Comparison of ENCODE assay signal across 26 cellular contexts in the genomic region with DNA sequence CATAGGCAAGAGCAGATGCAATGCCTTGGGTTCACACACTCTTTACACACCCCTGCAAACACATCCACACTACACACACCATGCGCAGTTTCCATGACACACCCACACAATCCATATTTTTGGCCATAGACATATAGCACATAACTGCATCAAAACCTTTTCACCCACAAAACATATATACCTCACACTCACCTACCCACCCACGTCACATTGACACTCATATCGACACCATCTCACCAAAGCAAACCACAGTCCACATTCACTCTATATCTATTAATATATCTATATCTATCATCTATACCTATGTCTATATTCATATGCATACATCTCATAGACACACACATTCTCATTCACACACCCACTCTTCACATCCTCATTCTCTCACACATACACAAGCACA.
"Had no signal": no experiment of that assay in that cellular context is flagged by ENCODE, and none has a peak within 500 bp of the region (broad histone marks: within the 10 kb centered on the region; RNA-seq: fewer than 3 reads in every experiment).

No MANE protein-coding gene starts in this region.

- H3K9me3 ChIP-seq: colonic mucosa, esophagus squamous epithelium, gastrocnemius medialis, heart right ventricle, left lung, lower lobe of right lung had no signal

- H3K36me3 ChIP-seq: colonic mucosa, esophagus squamous epithelium, gastrocnemius medialis, heart right ventricle, left lung, lower lobe of right lung had no signal

- H3K27ac Mint-ChIP-seq: dendritic cell treated with granulocyte-macrophage colony-stimulating factor and Interleukin-4, amounts not matched to agents 40 ng/mL and 50 ng/mL, for 4 days; effector memory CD8-positive, alpha-beta T cell; endodermal cell had no signal

- H3K27me3 ChIP-seq: colonic mucosa, esophagus squamous epithelium, gastrocnemius medialis, left lung had no signal

- H3K27ac ChIP-seq: colonic mucosa, epithelial cell of prostate, esophagus squamous epithelium, gastrocnemius medialis, heart right ventricle, left lung, lower lobe of right lung had no signal

- H3K9me3 Mint-ChIP-seq: dendritic cell treated with granulocyte-macrophage colony-stimulating factor and Interleukin-4, amounts not matched to agents 40 ng/mL and 50 ng/mL, for 4 days; endodermal cell had no signal

- ATAC-seq: effector memory CD8-positive, alpha-beta T cell; esophagus mucosa; gastrocnemius medialis; heart right ventricle; left cardiac atrium; left lung; left ventricle myocardium superior; lower lobe of right lung had no signal

- H3K4me3 ChIP-seq: colonic mucosa, esophagus squamous epithelium, gastrocnemius medialis, heart right ventricle, left lung, lower lobe of right lung, mucosa of descending colon had no signal

- H3K27me3 Mint-ChIP-seq: dendritic cell treated with granulocyte-macrophage colony-stimulating factor and Interleukin-4, amounts not matched to agents 40 ng/mL and 50 ng/mL, for 4 days; effector memory CD8-positive, alpha-beta T cell had no signal

- H3K4me1 ChIP-seq: colonic mucosa, esophagus squamous epithelium, gastrocnemius medialis, heart right ventricle, left lung, lower lobe of right lung had no signal

- FAIRE-seq: endometrium, islet of Langerhans, keratinocyte had no signal

- H3K4me3 Mint-ChIP-seq: dendritic cell treated with granulocyte-macrophage colony-stimulating factor and Interleukin-4, amounts not matched to agents 40 ng/mL and 50 ng/mL, for 4 days; effector memory CD8-positive, alpha-beta T cell; endodermal cell had no signal

- DNase-seq: cerebellar nuclear complex; colonic mucosa; cortex of kidney; effector CD8-positive, alpha-beta T cell; effector memory CD8-positive, alpha-beta T cell; endodermal cell; erythroblast; esophagus squamous epithelium; foreskin fibroblast; foreskin melanocyte; gastrocnemius medialis; glutamatergic neuron; heart right ventricle; hippocampal formation; left cardiac atrium; left lung; left ventricle myocardium superior; lower lobe of right lung; mesenchymal stem cell; mucosa of descending colon had no signal
